Comparison of ENCODE assay signal across 22 cellular contexts in the genomic region with DNA sequence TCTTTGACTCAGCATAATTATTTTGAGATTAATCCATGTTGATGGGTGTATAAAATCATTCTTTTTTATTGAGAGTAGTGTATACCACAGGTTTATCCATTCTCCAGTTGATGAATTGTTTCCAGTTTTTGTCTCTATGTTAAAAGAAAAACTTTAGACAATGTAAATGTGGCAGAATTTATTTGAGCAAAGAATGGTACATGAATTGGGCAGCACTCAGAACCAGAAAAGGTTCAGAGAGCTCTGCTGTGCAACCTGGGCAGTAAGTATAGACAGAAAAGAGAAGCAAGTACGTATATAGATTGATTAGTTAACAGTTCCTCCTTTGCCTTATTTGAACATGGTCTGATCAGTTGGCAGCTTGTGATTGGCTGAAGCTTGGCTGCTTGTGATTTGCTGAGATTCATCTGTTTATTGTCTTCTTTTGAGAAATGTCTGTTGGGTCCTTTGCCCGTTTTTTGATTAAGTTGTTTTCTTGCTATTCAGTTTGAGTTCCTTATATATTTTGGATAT. TPM values are rescaled to one million over a fixed set of nuclear protein-coding genes. Genes with fewer than 3 reads are reported as not detected.
DNase-seq lines count a peak whose midpoint lies in the region; ATAC-seq, FAIRE-seq and TF ChIP-seq lines count a peak whose summit lies in the region.
"Had no signal": no experiment of that assay in that cellular context is flagged by ENCODE, and none has a peak within 500 bp of the region (broad histone marks: within the 10 kb centered on the region; RNA-seq: fewer than 3 reads in every experiment).

No MANE protein-coding gene starts in this region.

- intact Hi-C loops in GM12878 (cut with micrococcal nuclease; ENCODE audit: unreplicated experiment) = no loop called here

- no peak overlapping the region for H3K9ac ChIP-seq in GM12878 (ENCODE audit: control insufficient read depth, insufficient read depth, low read length)

- peaks cover 70% of the 10 kb centered on the region for H3K4me1 Mint-ChIP-seq in activated T-cell treated with anti-CD3 and anti-CD28 coated beads, Interleukin-2, amount 50 U/mL, for 72 hours (ENCODE audit: low read depth)
- H3K4me1 Mint-ChIP-seq in activated T-cell treated with anti-CD3 and anti-CD28 coated beads, Interleukin-2, amount 50 U/mL, for 4 hours (ENCODE audit: low read depth) = peaks cover 64% of the 10 kb centered on the region
- H3K4me1 Mint-ChIP-seq in nephron progenitor cell (no peaks in the 10 kb centered on the region), WTC11 (no peaks in the 10 kb centered on the region)

- DNase-seq in activated T-cell treated with anti-CD3 and anti-CD28 coated beads, Interleukin-2, amount 50 U/mL, for 72 hours = no peak
- no peak for DNase-seq in activated T-cell treated with anti-CD3 and anti-CD28 coated beads, Interleukin-2, amount 50 U/mL, for 4 hours
- DNase-seq in GM12878 (ENCODE audit: low read depth, low spot score) (no peak), nephron progenitor cell (no peak), WTC11 (ENCODE audit: low spot score) (no peak)
- DNase-seq in activated effector memory CD4-positive, alpha-beta T cell treated with Interleukin-2 at 50 U/mL for 16 hours = no peak
- DNase-seq: activated CD4-positive, alpha-beta T cell treated with anti-CD3 and anti-CD28 coated beads, Interleukin-2, amount 50 U/mL, for 48 hours; activated gamma-delta T cell; body of pancreas; dorsolateral prefrontal cortex; KBM-7; left ventricle myocardium inferior; NCI-H1092 treated with DMSO at 0.1 percent for 48 hours; NCI-H2107; NCI-H524 treated with DMSO at 0.1 percent for 48 hours; stimulated activated CD4-positive, alpha-beta T cell treated with anti-CD3 and anti-CD28 coated beads, Interleukin-4, amount 100 ng/mL, for 1 hour; T1000 had no signal

- RAD21 ChIA-PET in GM12878 (lab: Charles Lee; ENCODE audit: unreplicated experiment) = no interaction called here

- H3K9me3 ChIP-seq in HEK293 (ENCODE audit: control insufficient read depth, insufficient read depth, low read depth, low read length) (no peaks in the 10 kb centered on the region; the same call in 1 of the 2 replicates), GM12878 (replicated peaks; ENCODE audit: control insufficient read depth, insufficient read depth, low read length) (peaks cover 8% of the 10 kb centered on the region)
- H3K9me3 ChIP-seq: body of pancreas, esophagus muscularis mucosa, SJSA1 had no signal

- H3K4me1 ChIP-seq in HEK293 (ENCODE audit: control insufficient read depth, insufficient read depth, low read length) (0 out of 2 replicates have a peak, but pooled peaks cover 5% of the 10 kb centered on the region), GM12878 (ENCODE audit: control insufficient read depth, insufficient read depth, low read length) (no peaks in the 10 kb centered on the region)
- H3K4me1 ChIP-seq: SJSA1 had no signal

- POLR2A ChIA-PET in HEK293 (lab: Yijun Ruan, JAX) = interaction anchor here (0.5 kb wide), 1 partner anchor 296 kb away, joined by 3 read pairs; no protein-coding TSS in a partner anchor
- POLR2A ChIA-PET in GM12878 (lab: Charles Lee) = interaction anchor here (1.5 kb wide), 1 partner anchor 15 kb away, joined by 3 read pairs; no protein-coding TSS in a partner anchor
- POLR2A ChIA-PET in WTC11 (lab: Charles Lee) = no interaction called here

- no peaks in the 10 kb centered on the region for H4K20me1 ChIP-seq in GM12878 (ENCODE audit: control insufficient read depth, insufficient read depth)

- no peak for TF ChIP-seq EP300 in GM12878 (IDR thresholded peaks at IDR 0.05; ENCODE audit: borderline replicate concordance in 1 of 2, control insufficient read depth in 1 of 2, low read depth in 2 of 2, low read length in 2 of 2)

- CTCF ChIA-PET in HEK293 (lab: Yijun Ruan, JAX) (interaction anchor here (0.7 kb wide), 1 partner anchor 1533 kb away, joined by 3 read pairs; no protein-coding TSS in a partner anchor), GM12878 (lab: Yijun Ruan, JAX) (no interaction called here), WTC11 (lab: Charles Lee) (no interaction called here)

- no peak overlapping the region for H3K4me2 ChIP-seq in GM12878 (ENCODE audit: control insufficient read depth, insufficient read depth)

- no peak overlapping the region for H2AFZ ChIP-seq in GM12878 (ENCODE audit: control insufficient read depth, low read depth, low read length)

- H3K9me3 Mint-ChIP-seq in activated T-cell treated with anti-CD3 and anti-CD28 coated beads, Interleukin-2, amount 50 U/mL, for 72 hours = peaks cover 0 to 1% of the 10 kb centered on the region in 2 donors
- H3K9me3 Mint-ChIP-seq in activated T-cell treated with anti-CD3 and anti-CD28 coated beads, Interleukin-2, amount 50 U/mL, for 4 hours = no peaks in the 10 kb centered on the region
- H3K9me3 Mint-ChIP-seq in nephron progenitor cell (peaks cover 48% of the 10 kb centered on the region), WTC11 (peaks cover 22% of the 10 kb centered on the region)

- TF ChIP-seq POLR2A in GM12878 (IDR thresholded peaks at IDR 0.05; ENCODE audit: low read depth, low read length) = no peak

- peak in 1 of 2 donors; percentile 41 for ATAC-seq in activated T-cell treated with anti-CD3 and anti-CD28 coated beads, Interleukin-2, amount 50 U/mL, for 72 hours (replicated peaks in 1 of 2)
- no peak for ATAC-seq in activated T-cell treated with anti-CD3 and anti-CD28 coated beads, Interleukin-2, amount 50 U/mL, for 4 hours
- peak; percentile 40 for ATAC-seq in GM12878
- no peak for ATAC-seq in WTC11
- no peak for ATAC-seq in GM21786 (IDR thresholded peaks at IDR 0.05; ENCODE audit: unreplicated experiment)
- ATAC-seq: body of pancreas had no signal

- no peak overlapping the region for H3K4me3 ChIP-seq in HEK293 (ENCODE audit: low read depth, low read length)
- H3K4me3 ChIP-seq in GM12878 = no peak overlapping the region
- H3K4me3 ChIP-seq: body of pancreas, dorsolateral prefrontal cortex, esophagus muscularis mucosa, left ventricle myocardium inferior, SJSA1 had no signal

- no peak for TF ChIP-seq CTCF in HEK293 (tag by site-specific recombination; IDR thresholded peaks at IDR 0.05)
- no peak for TF ChIP-seq CTCF in GM12878 (IDR thresholded peaks at IDR 0.05 in 2 of 3, conservative IDR thresholded peaks at IDR 0.05 in 1 of 3; ENCODE audit: control insufficient read depth in 2 of 3, extremely low read depth in 1 of 3, insufficient read depth in 1 of 3, low read depth in 3 of 3, low read length in 3 of 3)
- no peak for TF ChIP-seq CTCF in nephron progenitor cell (IDR thresholded peaks at IDR 0.05)
- TF ChIP-seq CTCF in WTC11 (IDR thresholded peaks at IDR 0.05) = no peak

- no peak for TF ChIP-seq RAD21 in GM12878 (IDR thresholded peaks at IDR 0.05; ENCODE audit: insufficient read depth, low read depth, low read length)

- H3K36me3 ChIP-seq in HEK293 (ENCODE audit: control insufficient read depth in 2 of 2, insufficient read depth in 1 of 2, low read length in 2 of 2) (no peaks in the 10 kb centered on the region), GM12878 (ENCODE audit: control insufficient read depth in 2 of 2, insufficient read depth in 2 of 2, low read length in 1 of 2) (peaks cover 0 to under 1% of the 10 kb centered on the region in 2 experiments; a peak in 2 of 4 replicates)
- H3K36me3 ChIP-seq: esophagus muscularis mucosa, left ventricle myocardium inferior, SJSA1 had no signal

- SMC1A ChIA-PET in GM12878 (lab: Charles Lee; ENCODE audit: uncharacterized antibody, unreplicated experiment) = interaction anchor here (1.2 to 1.3 kb wide), 2 partner anchors 28 to 31 kb away, joined by 3 to 5 read pairs; no protein-coding TSS in a partner anchor

- WGBS in GM12878 (ENCODE audit: insufficient coverage, insufficient replicate concordance, low lambda C conversion rate, missing lambda C conversion rate) = 62% methylated on average over 2 of the region's 2 CpGs

- H3K27ac Mint-ChIP-seq in activated T-cell treated with anti-CD3 and anti-CD28 coated beads, Interleukin-2, amount 50 U/mL, for 72 hours = peak overlapping the region; percentile 91
- H3K27ac Mint-ChIP-seq in nephron progenitor cell (peak overlapping the region; percentile 25), WTC11 (no peak overlapping the region)

- H3K36me3 Mint-ChIP-seq in activated T-cell treated with anti-CD3 and anti-CD28 coated beads, Interleukin-2, amount 50 U/mL, for 72 hours (ENCODE audit: insufficient read depth in 2 of 2) = peaks cover 3 to 13% of the 10 kb centered on the region in 2 donors
- peaks cover 23% of the 10 kb centered on the region for H3K36me3 Mint-ChIP-seq in activated T-cell treated with anti-CD3 and anti-CD28 coated beads, Interleukin-2, amount 50 U/mL, for 4 hours (ENCODE audit: insufficient read depth)
- H3K36me3 Mint-ChIP-seq in nephron progenitor cell (ENCODE audit: low read depth) (peaks cover 44% of the 10 kb centered on the region), WTC11 (peaks cover 14% of the 10 kb centered on the region)

- in situ Hi-C loops in GM12878 (cut with MboI) = no loop called here

- peaks cover 58% of the 10 kb centered on the region for H3K79me2 ChIP-seq in GM12878 (ENCODE audit: control insufficient read depth, insufficient read depth, low read length)

- BruUV-seq in GM12878 (replicated peaks; lab: Mats Ljungman, UMichigan) = no TSS peak

- no peak overlapping the region for H3K27ac ChIP-seq in HEK293 (ENCODE audit: extremely low read depth, low read depth, low read length)
- H3K27ac ChIP-seq in GM12878 (ENCODE audit: control insufficient read depth, insufficient read depth) = no peak overlapping the region
- H3K27ac ChIP-seq: body of pancreas, esophagus muscularis mucosa, left ventricle myocardium inferior, SJSA1 had no signal

- peak overlapping the region in 1 of 2 donors; percentile 58 for H3K4me3 Mint-ChIP-seq in activated T-cell treated with anti-CD3 and anti-CD28 coated beads, Interleukin-2, amount 50 U/mL, for 72 hours
- H3K4me3 Mint-ChIP-seq in activated T-cell treated with anti-CD3 and anti-CD28 coated beads, Interleukin-2, amount 50 U/mL, for 4 hours = no peak overlapping the region
- no peak overlapping the region for H3K4me3 Mint-ChIP-seq in nephron progenitor cell
- no peak overlapping the region for H3K4me3 Mint-ChIP-seq in WTC11

- no peaks in the 10 kb centered on the region for H3K27me3 ChIP-seq in GM12878 (replicated peaks in 1 of 2; ENCODE audit: control insufficient read depth in 2 of 2, insufficient read depth in 2 of 2, low read length in 1 of 2)
- H3K27me3 ChIP-seq: body of pancreas, dorsolateral prefrontal cortex, esophagus muscularis mucosa, SJSA1 had no signal

- no peak for FAIRE-seq in GM12878 (lab: Jason Lieb, UNC)
- FAIRE-seq: D721Med had no signal

- H3K27me3 Mint-ChIP-seq in activated T-cell treated with anti-CD3 and anti-CD28 coated beads, Interleukin-2, amount 50 U/mL, for 72 hours (ENCODE audit: low read depth) = no peaks in the 10 kb centered on the region
- no peaks in the 10 kb centered on the region for H3K27me3 Mint-ChIP-seq in activated T-cell treated with anti-CD3 and anti-CD28 coated beads, Interleukin-2, amount 50 U/mL, for 4 hours (ENCODE audit: low read depth)
- H3K27me3 Mint-ChIP-seq in nephron progenitor cell (ENCODE audit: low read depth, poor library complexity) (peaks cover under 1% of the 10 kb centered on the region), WTC11 (ENCODE audit: low read depth) (no peaks in the 10 kb centered on the region)

RNA-seq across cellular contexts. Expression of gene CDC42SE2, which starts 41.3 kb away (rescaled TPM):
- 100 to 1,000 TPM; 147 to 151 TPM for total RNA-seq in activated T-cell treated with anti-CD3 and anti-CD28 coated beads, Interleukin-2, amount 50 U/mL, for 72 hours
- total RNA-seq in activated T-cell treated with anti-CD3 and anti-CD28 coated beads, Interleukin-2, amount 50 U/mL, for 4 hours = 100 to 1,000 TPM in 1 of 3 donors, 10 to 100 TPM in 2; 89.3 to 103 (median 97.5) TPM
- total RNA-seq in GM12878 (2013; cell fraction: nucleolus; rRNA removed) = 137 and 144 TPM in 2 replicates
- total RNA-seq in GM12878 (2014; rRNA removed) (81.7 and 101 TPM in 2 replicates), GM12878 (2014; rRNA removed; fragmentation: Illumina TruSeq; extraction: Trizol) (90.7 and 91.1 TPM in 2 replicates), GM12878 (2021) (75.6 and 76.0 TPM in 2 replicates), WTC11 (2021) (21.2 to 22.5 TPM (median 21.7 TPM) in 3 replicates)
- polyA plus RNA-seq in GM12878 (2011; ENCODE audit: low read depth) = 54.3 TPM
- polyA plus RNA-seq in GM12878 (2011; rRNA removed) (148 and 215 TPM in 2 replicates), GM12878 (2014; fragmentation: Illumina TruSeq; extraction: Trizol) (75.2 and 106 TPM in 2 replicates), GM12878 (2014; fragmentation: Nextera tagmentation; extraction: Ambion mirVana) (10 to 100 TPM; 57.0 to 78.8 TPM), GM12878 (2014; rRNA removed) (57.2 and 62.0 TPM in 2 replicates), GM12878 (2016; fragmentation: Nextera tagmentation; extraction: Ambion mirVana) (100 to 1,000 TPM; 113 to 116 TPM)
- 43.4 and 63.0 TPM in 2 replicates for polyA plus RNA-seq in GM12878 (2011; cell fraction: cytosol; rRNA removed)
- 39.5 and 43.8 TPM in 2 replicates for polyA plus RNA-seq in GM12878 (2011; cell fraction: nucleus; rRNA removed)
- polyA plus RNA-seq in GM12878 (2012) = 80.9 and 89.2 TPM in 2 replicates
- polyA minus RNA-seq in GM12878 (2011; rRNA and poly(A)+ RNA removed) = 107 and 140 TPM in 2 replicates
- polyA minus RNA-seq in GM12878 (2011; cell fraction: cytosol; rRNA and poly(A)+ RNA removed) = 46.4 and 47.3 TPM in 2 replicates
- polyA minus RNA-seq in GM12878 (2011; cell fraction: nucleus; rRNA and poly(A)+ RNA removed) = 30.0 and 58.6 TPM in 2 replicates
